ENCODE assay signal across 8 cellular contexts in the genomic region with DNA sequence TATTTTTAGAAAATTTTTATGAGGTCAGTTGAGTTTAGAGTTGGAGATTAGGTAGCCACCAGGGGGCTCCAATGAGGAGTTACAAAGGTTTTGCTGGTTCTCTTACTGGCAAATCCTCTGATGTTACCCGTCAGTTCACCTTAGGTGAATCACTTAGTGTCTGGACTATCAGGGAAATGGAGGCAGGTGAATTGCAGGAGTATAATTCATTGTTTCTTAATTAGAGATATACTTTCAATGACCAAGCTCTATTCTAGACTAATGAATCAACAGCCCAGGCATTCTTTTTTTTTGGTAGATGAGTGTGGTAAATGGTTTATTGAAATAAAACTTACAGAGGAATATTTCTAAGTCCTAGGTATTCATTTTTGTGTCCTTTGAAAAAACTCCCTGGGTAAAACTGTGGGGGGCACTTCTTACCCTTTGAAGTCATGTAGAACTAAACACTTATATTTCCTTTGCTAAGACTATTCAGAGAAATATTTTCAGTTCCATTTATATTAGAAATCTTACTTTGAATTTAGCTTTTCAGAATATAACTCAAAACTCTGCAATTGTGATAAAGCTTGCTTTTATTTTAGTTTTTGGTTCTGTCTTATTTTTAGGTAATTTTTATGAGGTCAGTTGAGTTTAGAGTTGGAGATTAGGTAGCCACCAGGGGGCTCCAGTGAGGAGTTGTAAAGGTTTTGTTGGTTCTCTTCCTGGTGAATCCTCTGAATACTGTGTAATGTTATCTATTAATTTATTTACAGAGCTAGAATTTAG.
A peak's percentile ranks its signal among the peaks of the same experiment; 100 is the strongest.
DNase-seq lines count a peak whose midpoint lies in the region; ATAC-seq and TF ChIP-seq lines count a peak whose summit lies in the region.

No MANE protein-coding gene starts in this region.

- ATAC-seq in GM21447 (IDR thresholded peaks at IDR 0.05; ENCODE audit: unreplicated experiment) = no peak

- TF ChIP-seq CTCF in astrocyte of the cerebellum (IDR thresholded peaks at IDR 0.05; ENCODE audit: low read depth, low read length, missing control alignments) = peak; percentile 75

- in situ Hi-C loops in astrocyte of the cerebellum (cut with HindIII; ENCODE audit: low sequenced_read_pairs) = loop anchor here (5.0 to 25.0 kb wide), 2 partner anchors 90 to 300 kb away; no protein-coding TSS in a partner anchor

- DNase-seq in ELR (ENCODE audit: low read depth) = peak; percentile 80
- DNase-seq in NCI-H1048 (lab: John Stamatoyannopoulos, UW) = peak; percentile 24
- DNase-seq in T-helper 1 cell = peak; percentile 15 to 69 (median 49)
- DNase-seq in astrocyte of the cerebellum (ENCODE audit: low read depth) = peak; percentile 29
- peak; percentile 72 for DNase-seq in iris pigment epithelial cell (ENCODE audit: low read depth)
- DNase-seq in stimulated activated CD4-positive, alpha-beta T cell treated with anti-CD3 and anti-CD28 coated beads, Interleukin-4, amount 100 ng/mL, for 24 hours = peak; percentile 76
- no peak for DNase-seq in HuH-7.5 (ENCODE audit: low spot score)

- no peak overlapping the region for H3K4me3 ChIP-seq in astrocyte of the cerebellum (ENCODE audit: low read depth, low read length)
